ENCODE assay signal across 8 cellular contexts in the genomic region with DNA sequence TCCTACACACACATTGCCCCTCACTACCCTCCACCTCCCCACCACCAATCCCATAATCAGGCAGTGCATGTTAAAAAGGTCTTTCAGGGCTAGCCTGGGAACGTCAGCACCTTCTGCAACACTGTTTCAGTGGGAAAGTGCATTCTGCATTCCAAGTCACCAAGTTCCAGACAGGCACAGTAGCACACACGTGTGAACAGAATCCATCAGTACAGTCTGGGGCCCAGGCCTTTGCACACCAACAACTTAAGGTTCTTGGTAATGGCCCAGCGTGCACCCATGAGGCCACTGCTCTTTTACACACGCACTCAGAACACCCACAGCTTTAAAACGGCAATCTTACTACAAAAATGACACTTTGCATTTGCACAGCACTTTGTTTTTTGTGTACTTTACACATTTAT. TPM values are rescaled to one million over a fixed set of nuclear protein-coding genes. Genes with fewer than 3 reads are reported as not detected.
DNase-seq lines count a peak whose midpoint lies in the region; ATAC-seq, FAIRE-seq and TF ChIP-seq lines count a peak whose summit lies in the region.

No MANE protein-coding gene starts in this region.

- BruUV-seq in HepG2 (replicated peaks; lab: Mats Ljungman, UMichigan), result no TSS peak

- H3K4me1 Mint-ChIP-seq in activated T-cell treated with anti-CD3 and anti-CD28 coated beads, Interleukin-2, amount 50 U/mL, for 4 hours (ENCODE audit: low read depth), result peaks cover 63% of the 10 kb centered on the region

- in situ Hi-C loops in HepG2 (cut with HindIII; ENCODE audit: extremely low pct_ligation_motif_present, low pct_unique_long_range_greater_than_20kb), result no loop called here
- in situ Hi-C loops in transverse colon (cut with MboI; ENCODE audit: low pct_ligation_motif_present in 1 of 4, low pct_unique_long_range_greater_than_20kb in 1 of 4, low sequenced_read_pairs in 3 of 4), result no loop called here

- H3K4me3 Mint-ChIP-seq in activated T-cell treated with anti-CD3 and anti-CD28 coated beads, Interleukin-2, amount 50 U/mL, for 4 hours, result peak overlapping the region; percentile 80

- TF ChIP-seq EP300 in HepG2 (IDR thresholded peaks at IDR 0.05; ENCODE audit: low read depth in 2 of 2, low read length in 2 of 2) (no peak), HepG2 (CRISPR knock-in tag; IDR thresholded peaks at IDR 0.05; ENCODE audit: borderline replicate concordance) (no peak), transverse colon (IDR thresholded peaks at IDR 0.05; ENCODE audit: low read depth) (no peak)

- no peak overlapping the region for H3K4me2 ChIP-seq in HepG2 (ENCODE audit: low read depth, low read length)

- H3K27me3 ChIP-seq in ascending aorta (no peaks in the 10 kb centered on the region), HepG2 (ENCODE audit: control insufficient read depth in 1 of 2, insufficient read depth in 2 of 2, low read length in 2 of 2) (no peaks in the 10 kb centered on the region), transverse colon (no peaks in the 10 kb centered on the region)

- H3K9me3 ChIP-seq in ascending aorta (no peaks in the 10 kb centered on the region), HepG2 (ENCODE audit: low read length) (no peaks in the 10 kb centered on the region), transverse colon (no peaks in the 10 kb centered on the region)

- H3K27me3 Mint-ChIP-seq in activated T-cell treated with anti-CD3 and anti-CD28 coated beads, Interleukin-2, amount 50 U/mL, for 4 hours (ENCODE audit: low read depth), result no peaks in the 10 kb centered on the region

- H3K9ac ChIP-seq in HepG2 (ENCODE audit: insufficient read depth, low read depth, low read length), result no peak overlapping the region

- FAIRE-seq in HepG2 (lab: Jason Lieb, UNC), result no peak

- 85% methylated on average over 5 of the region's 5 CpGs for WGBS in HepG2 (ENCODE audit: low lambda C conversion rate)
- WGBS in transverse colon (ENCODE audit: low coverage in 1 of 2), 2 donors, result 20% methylated on average over 3 to 5 of the region's 5 CpGs

- TF ChIP-seq POLR2A in HepG2 (IDR thresholded peaks at IDR 0.05; ENCODE audit: insufficient read depth in 1 of 2, low read depth in 2 of 2, low read length in 2 of 2), result no peak
- no peak for TF ChIP-seq POLR2A in transverse colon (IDR thresholded peaks at IDR 0.05)

- H3K36me3 ChIP-seq in ascending aorta (no peaks in the 10 kb centered on the region), HepG2 (replicated peaks in 1 of 2; ENCODE audit: control insufficient read depth in 1 of 2, insufficient read depth in 2 of 2, low read length in 2 of 2) (peaks cover 1 to 12% of the 10 kb centered on the region in 2 experiments; a peak in 3 of 5 replicates), transverse colon (peaks cover 0 to 5% (median 0%) of the 10 kb centered on the region in 4 donors)

- no peaks in the 10 kb centered on the region for H4K20me1 ChIP-seq in HepG2 (ENCODE audit: insufficient read depth, low read length)

- no peak overlapping the region for H2AFZ ChIP-seq in HepG2 (ENCODE audit: low read length)

- no peak for ATAC-seq in activated T-cell treated with anti-CD3 and anti-CD28 coated beads, Interleukin-2, amount 50 U/mL, for 4 hours
- no peak for ATAC-seq in HepG2

- TF ChIP-seq RAD21 in HepG2 (CRISPR knock-in tag; IDR thresholded peaks at IDR 0.05), result no peak

- no peak for DNase-seq in activated T-cell treated with anti-CD3 and anti-CD28 coated beads, Interleukin-2, amount 50 U/mL, for 4 hours
- no peak for DNase-seq in activated T-cell treated with anti-CD3 and anti-CD28 coated beads, Interleukin-2, amount 50 U/mL, for 1 hour
- DNase-seq in ascending aorta (ENCODE audit: low spot score in 2 of 2) (no peak), HepG2 (ENCODE audit: low spot score) (no peak), transverse colon (no peak), retina (no peak), putamen (ENCODE audit: low spot score) (no peak), NCI-H2171 treated with DMSO at 0.1 percent for 48 hours (lab: John Stamatoyannopoulos, UW) (no peak)

- H3K79me2 ChIP-seq in HepG2 (ENCODE audit: insufficient read depth, low read length), result peaks cover 71% of the 10 kb centered on the region

- TF ChIP-seq CTCF in ascending aorta (IDR thresholded peaks at IDR 0.05) (no peak), HepG2 (CRISPR knock-in tag; IDR thresholded peaks at IDR 0.05) (no peak), transverse colon (IDR thresholded peaks at IDR 0.05) (no peak)

- no peaks in the 10 kb centered on the region for H3K9me3 Mint-ChIP-seq in activated T-cell treated with anti-CD3 and anti-CD28 coated beads, Interleukin-2, amount 50 U/mL, for 4 hours

- peaks cover 10 to 51% of the 10 kb centered on the region in 2 donors for H3K4me1 ChIP-seq in ascending aorta
- H3K4me1 ChIP-seq in HepG2 (ENCODE audit: insufficient read depth, low read length), result peaks cover 91% of the 10 kb centered on the region
- H3K4me1 ChIP-seq in transverse colon, result peaks cover 33 to 64% (median 57%) of the 10 kb centered on the region in 4 donors

- POLR2A ChIA-PET in HepG2 (lab: Yijun Ruan, JAX), result interaction anchor here (6.1 kb wide), 1 partner anchor 22 kb away, joined by 117 read pairs; no protein-coding TSS in a partner anchor

- H3K27ac ChIP-seq in ascending aorta, result peak overlapping the region; percentile 98 to 99
- H3K27ac ChIP-seq in HepG2 (ENCODE audit: extremely low read length, insufficient read depth, low read length), result peak overlapping the region; percentile 39
- peak overlapping the region; percentile 97 to 99 (median 98) for H3K27ac ChIP-seq in transverse colon

- intact Hi-C loops in ascending aorta (cut with DNase I) (loop anchor here (2.0 to 5.0 kb wide), 2 partner anchors 34 to 81 kb away; a partner anchor contains a TSS), HepG2 (cut with micrococcal nuclease; ENCODE audit: unreplicated experiment) (no loop called here), transverse colon (cut with DNase I; ENCODE audit: low total_unique reads) (no loop called here)

- CTCF ChIA-PET in HepG2 (lab: Yijun Ruan, JAX; ENCODE audit: low intra/inter-chr PET ratio, low total read pairs), result no interaction called here

- peaks cover 13% of the 10 kb centered on the region for H3K36me3 Mint-ChIP-seq in activated T-cell treated with anti-CD3 and anti-CD28 coated beads, Interleukin-2, amount 50 U/mL, for 4 hours (ENCODE audit: insufficient read depth)

- peak overlapping the region; percentile 73 to 87 for H3K4me3 ChIP-seq in ascending aorta
- no peak overlapping the region for H3K4me3 ChIP-seq in HepG2 (replicated peaks in 1 of 3; ENCODE audit: insufficient read depth in 1 of 3, low read depth in 2 of 3, low read length in 3 of 3)
- H3K4me3 ChIP-seq in transverse colon, result peak overlapping the region; percentile 1 to 94 (median 80)

TF ChIP-seq in HepG2, 621 proteins besides CTCF, POLR2A, EP300 and RAD21:
- TF ChIP-seq ADNP (CRISPR knock-in tag; IDR thresholded peaks at IDR 0.05), result no peak
- TF ChIP-seq, protein P1, sequence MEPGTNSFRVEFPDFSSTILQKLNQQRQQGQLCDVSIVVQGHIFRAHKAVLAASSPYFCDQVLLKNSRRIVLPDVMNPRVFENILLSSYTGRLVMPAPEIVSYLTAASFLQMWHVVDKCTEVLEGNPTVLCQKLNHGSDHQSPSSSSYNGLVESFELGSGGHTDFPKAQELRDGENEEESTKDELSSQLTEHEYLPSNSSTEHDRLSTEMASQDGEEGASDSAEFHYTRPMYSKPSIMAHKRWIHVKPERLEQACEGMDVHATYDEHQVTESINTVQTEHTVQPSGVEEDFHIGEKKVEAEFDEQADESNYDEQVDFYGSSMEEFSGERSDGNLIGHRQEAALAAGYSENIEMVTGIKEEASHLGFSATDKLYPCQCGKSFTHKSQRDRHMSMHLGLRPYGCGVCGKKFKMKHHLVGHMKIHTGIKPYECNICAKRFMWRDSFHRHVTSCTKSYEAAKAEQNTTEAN (CRISPR knock-in tag; conservative IDR thresholded peaks at IDR 0.05), result peak; percentile 79; the same call in 1 of the 2 replicates
- no peak for TF ChIP-seq HDAC6 (IDR thresholded peaks at IDR 0.05; ENCODE audit: low read depth, low read length)
- no peak for TF ChIP-seq AGO2 (optimal IDR thresholded peaks at IDR 0.05; ENCODE audit: low read depth, low read length)

RNA-seq across cellular contexts. Expression of a gene that starts 1.2 kb away (rescaled TPM):
- total RNA-seq in activated T-cell treated with anti-CD3 and anti-CD28 coated beads, Interleukin-2, amount 50 U/mL, for 4 hours, result 100 to 1,000 TPM in 1 of 3 donors, 10 to 100 TPM in 2; 60.6 to 104 (median 75.1) TPM
- total RNA-seq in ascending aorta (730 TPM), HepG2 (2016; rRNA removed; fragmentation: Illumina TruSeq; extraction: Trizol) (196 and 233 TPM in 2 replicates), transverse colon (100 to 1,000 TPM; 487 to 718 (median 620) TPM)
- 267 and 332 TPM in 2 replicates for total RNA-seq in HepG2 (2016; cell fraction: cytosol; rRNA removed; fragmentation: Illumina TruSeq; extraction: Trizol; ENCODE audit: low read depth)
- total RNA-seq in HepG2 (2016; cell fraction: insoluble cytoplasmic fraction; rRNA removed; fragmentation: Illumina TruSeq; extraction: Trizol), result 199 and 222 TPM in 2 replicates
- 458 TPM in 2 replicates for total RNA-seq in HepG2 (2016; cell fraction: membrane; rRNA removed; fragmentation: Illumina TruSeq; extraction: Trizol)
- 71.2 and 77.0 TPM in 2 replicates for total RNA-seq in HepG2 (2016; cell fraction: nucleus; rRNA removed; fragmentation: Illumina TruSeq; extraction: Trizol)
- polyA plus RNA-seq in HepG2 (2011; rRNA removed), result 530 and 613 TPM in 2 replicates
- polyA plus RNA-seq in HepG2 (2011; cell fraction: cytosol; rRNA removed), result 1,111 and 1,129 TPM in 2 replicates
- polyA plus RNA-seq in HepG2 (2011; cell fraction: nucleus; rRNA removed), result 334 and 382 TPM in 2 replicates
- 408 and 609 TPM in 2 replicates for polyA plus RNA-seq in HepG2 (2012)
- polyA plus RNA-seq in HepG2 (2016; cell fraction: cytosol; fragmentation: Illumina TruSeq; extraction: Trizol; ENCODE audit: low read depth), result 359 and 376 TPM in 2 replicates
- polyA plus RNA-seq in HepG2 (2016; cell fraction: insoluble cytoplasmic fraction; fragmentation: Illumina TruSeq; extraction: Trizol; ENCODE audit: low read depth), result 206 and 224 TPM in 2 replicates
- polyA plus RNA-seq in HepG2 (2016; cell fraction: membrane; fragmentation: Illumina TruSeq; extraction: Trizol; ENCODE audit: low read depth), result 410 and 414 TPM in 2 replicates
- polyA plus RNA-seq in HepG2 (2016; cell fraction: nucleus; fragmentation: Illumina TruSeq; extraction: Trizol; ENCODE audit: insufficient read depth, low read depth), result 104 and 114 TPM in 2 replicates
- 575 and 2,115 TPM in 2 replicates for polyA minus RNA-seq in HepG2 (2011; rRNA and poly(A)+ RNA removed; ENCODE audit: low replicate concordance)
- 200 and 206 TPM in 2 replicates for polyA minus RNA-seq in HepG2 (2011; cell fraction: cytosol; rRNA and poly(A)+ RNA removed)
- polyA minus RNA-seq in HepG2 (2011; cell fraction: nucleus; rRNA and poly(A)+ RNA removed), result 181 and 211 TPM in 2 replicates

Comparison
In these comparisons a context has a peak if more than half of its experiments do, and no peak if none do; other contexts are left out.
1. H3K27ac ChIP-seq: peak in every context shown above with its lines; median percentile 98 in ascending aorta; 98 in transverse colon; 39 in HepG2.
2. H3K4me3 ChIP-seq: peak in ascending aorta (2 of 2) and transverse colon (4 of 4); none in HepG2 (0 of 3).